8 cellular contexts compared by ENCODE assay signal in the genomic region with DNA sequence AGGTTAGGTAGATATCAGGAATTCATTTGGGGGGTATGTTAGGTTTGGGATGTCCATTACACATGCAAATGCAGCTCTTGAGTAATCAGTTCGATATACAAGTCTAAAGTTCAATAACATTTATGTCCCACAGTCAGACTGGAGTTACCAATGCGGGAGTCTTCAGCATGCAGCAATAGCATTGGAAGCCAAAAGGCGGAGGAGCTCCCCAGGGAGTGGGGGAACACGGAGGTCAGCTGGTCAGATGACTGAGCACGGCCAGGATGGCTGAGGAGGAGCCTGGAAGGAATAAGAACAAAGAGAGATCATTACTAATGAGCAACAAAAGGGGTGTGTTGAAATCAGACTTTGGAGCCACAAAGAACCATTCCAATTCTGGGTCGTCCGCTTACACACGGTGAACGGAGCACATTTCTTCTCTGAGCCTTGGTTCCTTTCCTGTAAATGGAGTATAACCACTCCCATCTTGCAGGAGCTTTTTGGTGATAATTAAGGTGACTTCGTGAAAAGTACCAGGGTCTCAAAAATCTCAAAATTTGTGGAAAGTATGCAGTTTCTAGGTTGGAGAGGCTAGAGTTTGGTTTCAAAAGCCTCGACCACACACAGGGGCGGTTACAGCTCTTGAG. TPM values are rescaled to one million over a fixed set of nuclear protein-coding genes. Genes with fewer than 3 reads are reported as not detected.
A peak's percentile ranks its signal among the peaks of the same experiment; 100 is the strongest.
DNase-seq lines count a peak whose midpoint lies in the region; ATAC-seq and TF ChIP-seq lines count a peak whose summit lies in the region.

No MANE protein-coding gene starts in this region.

- H3F3A ChIP-seq in neural cell (ENCODE audit: insufficient read depth, low read length, poor library complexity, severe bottlenecking) = no peaks in the 10 kb centered on the region

- H3K27me3 ChIP-seq in RWPE2 (ENCODE audit: insufficient read depth, poor library complexity, severe bottlenecking) (no peaks in the 10 kb centered on the region), neural cell (ENCODE audit: insufficient read depth, low read depth, low read length) (no peaks in the 10 kb centered on the region)

- peak overlapping the region; percentile 70 for H3K9ac ChIP-seq in neural cell (ENCODE audit: low read length)

- peak overlapping the region; percentile 55 for H3K4me3 ChIP-seq in RWPE2 (ENCODE audit: severe bottlenecking)
- peak overlapping the region; percentile 74 for H3K4me3 ChIP-seq in neural cell (ENCODE audit: low read length)

- peaks cover 14% of the 10 kb centered on the region for H3K79me2 ChIP-seq in neural cell (replicated peaks; ENCODE audit: insufficient read depth, low read length)

- no peaks in the 10 kb centered on the region for H4K20me1 ChIP-seq in neural cell (ENCODE audit: insufficient read depth)

- TF ChIP-seq RAD21 in neural cell (conservative IDR thresholded peaks at IDR 0.05) = no peak

- H3K9me2 ChIP-seq in neural cell (ENCODE audit: insufficient read depth, low read length) = no peaks in the 10 kb centered on the region

- H3K9me3 ChIP-seq in RWPE2 (ENCODE audit: severe bottlenecking) (no peaks in the 10 kb centered on the region), neural cell (ENCODE audit: low read length) (no peaks in the 10 kb centered on the region)

- no peak overlapping the region for H3K4me2 ChIP-seq in neural cell (ENCODE audit: low read length)

- peak; percentile 57 for DNase-seq in NOMO-1 treated with DMSO at 0.1 percent for 48 hours (lab: John Stamatoyannopoulos, UW; ENCODE audit: unreplicated experiment)
- DNase-seq in NOMO-1 treated with dmso at 0.1 percent for 144 hours (lab: John Stamatoyannopoulos, UW; ENCODE audit: unreplicated experiment) = no peak
- DNase-seq in RWPE2 (ENCODE audit: low spot score) = no peak
- no peak for DNase-seq in T1000 (lab: John Stamatoyannopoulos, UW)
- DNase-seq in AG08396 (ENCODE audit: low spot score) = no peak
- DNase-seq in stimulated activated CD4-positive, alpha-beta T cell treated with anti-CD3 and anti-CD28 coated beads, Interleukin-4, amount 100 ng/mL, for 24 hours = no peak

- H2AFZ ChIP-seq in neural cell (ENCODE audit: low read depth, low read length) = peak overlapping the region; percentile 36

- no peak for TF ChIP-seq CTCF in RWPE2 (IDR thresholded peaks at IDR 0.05; ENCODE audit: poor library complexity, severe bottlenecking)
- no peak for TF ChIP-seq CTCF in neural cell (IDR thresholded peaks at IDR 0.05; ENCODE audit: poor library complexity, severe bottlenecking)

- H3K27ac ChIP-seq in RWPE2 (ENCODE audit: poor library complexity, severe bottlenecking) = peak overlapping the region; percentile 90
- peak overlapping the region; percentile 62 for H3K27ac ChIP-seq in neural cell (ENCODE audit: low read length)

- H3K4me1 ChIP-seq in RWPE2 (ENCODE audit: insufficient read depth, poor library complexity, severe bottlenecking) = peaks cover 7% of the 10 kb centered on the region

- no peak for TF ChIP-seq EP300 in neural cell (conservative IDR thresholded peaks at IDR 0.05; ENCODE audit: poor library complexity, severe bottlenecking)

- ATAC-seq in RWPE2 (ENCODE audit: low read depth) (no peak), esophagus mucosa (peak; percentile 19)

- H3K36me3 ChIP-seq in RWPE2 (ENCODE audit: low read depth) (peaks cover 16% of the 10 kb centered on the region), neural cell (ENCODE audit: insufficient read depth, low read length) (no peaks in the 10 kb centered on the region)

TF ChIP-seq in neural cell, 6 proteins besides CTCF, POLR2A, EP300 and RAD21:
- TF ChIP-seq EZH2 (IDR thresholded peaks at IDR 0.05; ENCODE audit: borderline replicate concordance, insufficient read depth, low read length, poor library complexity, severe bottlenecking) = no peak
- no peak for TF ChIP-seq POLR2AphosphoS5 (IDR thresholded peaks at IDR 0.05)
- TF ChIP-seq TAF1 (IDR thresholded peaks at IDR 0.05; ENCODE audit: low read depth) = no peak
- TF ChIP-seq, protein P1, sequence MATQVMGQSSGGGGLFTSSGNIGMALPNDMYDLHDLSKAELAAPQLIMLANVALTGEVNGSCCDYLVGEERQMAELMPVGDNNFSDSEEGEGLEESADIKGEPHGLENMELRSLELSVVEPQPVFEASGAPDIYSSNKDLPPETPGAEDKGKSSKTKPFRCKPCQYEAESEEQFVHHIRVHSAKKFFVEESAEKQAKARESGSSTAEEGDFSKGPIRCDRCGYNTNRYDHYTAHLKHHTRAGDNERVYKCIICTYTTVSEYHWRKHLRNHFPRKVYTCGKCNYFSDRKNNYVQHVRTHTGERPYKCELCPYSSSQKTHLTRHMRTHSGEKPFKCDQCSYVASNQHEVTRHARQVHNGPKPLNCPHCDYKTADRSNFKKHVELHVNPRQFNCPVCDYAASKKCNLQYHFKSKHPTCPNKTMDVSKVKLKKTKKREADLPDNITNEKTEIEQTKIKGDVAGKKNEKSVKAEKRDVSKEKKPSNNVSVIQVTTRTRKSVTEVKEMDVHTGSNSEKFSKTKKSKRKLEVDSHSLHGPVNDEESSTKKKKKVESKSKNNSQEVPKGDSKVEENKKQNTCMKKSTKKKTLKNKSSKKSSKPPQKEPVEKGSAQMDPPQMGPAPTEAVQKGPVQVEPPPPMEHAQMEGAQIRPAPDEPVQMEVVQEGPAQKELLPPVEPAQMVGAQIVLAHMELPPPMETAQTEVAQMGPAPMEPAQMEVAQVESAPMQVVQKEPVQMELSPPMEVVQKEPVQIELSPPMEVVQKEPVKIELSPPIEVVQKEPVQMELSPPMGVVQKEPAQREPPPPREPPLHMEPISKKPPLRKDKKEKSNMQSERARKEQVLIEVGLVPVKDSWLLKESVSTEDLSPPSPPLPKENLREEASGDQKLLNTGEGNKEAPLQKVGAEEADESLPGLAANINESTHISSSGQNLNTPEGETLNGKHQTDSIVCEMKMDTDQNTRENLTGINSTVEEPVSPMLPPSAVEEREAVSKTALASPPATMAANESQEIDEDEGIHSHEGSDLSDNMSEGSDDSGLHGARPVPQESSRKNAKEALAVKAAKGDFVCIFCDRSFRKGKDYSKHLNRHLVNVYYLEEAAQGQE (IDR thresholded peaks at IDR 0.05; ENCODE audit: borderline replicate concordance) = no peak
- TF ChIP-seq MXI1 (conservative IDR thresholded peaks at IDR 0.05; ENCODE audit: poor library complexity, severe bottlenecking) = no peak
- no peak for TF ChIP-seq SMC3 (conservative IDR thresholded peaks at IDR 0.05; ENCODE audit: poor library complexity)

RNA-seq across cellular contexts. Expression of a gene that starts 0.5 kb away (rescaled TPM):
- 7.0 TPM for total RNA-seq in esophagus mucosa
- 32.9 and 34.1 TPM in 2 replicates for polyA plus RNA-seq in neural cell
- polyA minus RNA-seq in neural cell = 34.6 and 35.8 TPM in 2 replicates

RNA-seq across cellular contexts. Expression of a gene that starts 21.6 kb away (rescaled TPM):
- 3.3 TPM for total RNA-seq in esophagus mucosa
- polyA plus RNA-seq in neural cell = 4.3 and 5.2 TPM in 2 replicates
- polyA minus RNA-seq in neural cell = 9.5 and 10.4 TPM in 2 replicates

RNA-seq across cellular contexts. Expression of a gene that starts 40.6 kb away (rescaled TPM):
- total RNA-seq in esophagus mucosa = 2.3 TPM
- polyA plus RNA-seq in neural cell = 10.2 and 12.4 TPM in 2 replicates
- polyA minus RNA-seq in neural cell = 6.3 and 10.0 TPM in 2 replicates
